ENCODE assay signal across 8 cellular contexts in genomic region chr10:59625842-59626522, GRCh38.
A peak's percentile ranks its signal among the peaks of the same experiment; 100 is the strongest.
DNase-seq lines count a peak whose midpoint lies in the region; ATAC-seq and TF ChIP-seq lines count a peak whose summit lies in the region.

No MANE protein-coding gene starts in this region.

- intact Hi-C loops in tibial artery (cut with DNase I; ENCODE audit: low total_unique reads) = loop anchor here (5.0 to 10.0 kb wide), 3 partner anchors 209 to 589 kb away; no protein-coding TSS in a partner anchor

- no peak overlapping the region for H3K27ac ChIP-seq in tibial artery

- no peaks in the 10 kb centered on the region for H3K9me3 ChIP-seq in tibial artery

- H3K4me3 ChIP-seq in epithelial cell of esophagus (ENCODE audit: low read length) (no peak overlapping the region), tibial artery (no peak overlapping the region)

- DNase-seq in COR-L47 (lab: John Stamatoyannopoulos, UW) = peak; percentile 59
- peak; percentile 81 for DNase-seq in NCI-H2227 (lab: John Stamatoyannopoulos, UW; ENCODE audit: unreplicated experiment)
- peak; percentile 4 to 51 for DNase-seq in activated CD4-positive, alpha-beta T cell treated with anti-CD3 and anti-CD28 coated beads, Interleukin-2, amount 50 U/mL, for 24 hours (ENCODE audit: low read depth in 1 of 2, low spot score in 1 of 2)
- peak; percentile 77 for DNase-seq in epithelial cell of esophagus (ENCODE audit: low read depth)
- peak; percentile 78 for DNase-seq in middle frontal gyrus (ENCODE audit: extremely low spot score, low spot score)
- no peak for DNase-seq in tibial artery

- no peaks in the 10 kb centered on the region for H3K36me3 ChIP-seq in tibial artery

- peak; percentile 97 for ATAC-seq in GM19035 (IDR thresholded peaks at IDR 0.05; ENCODE audit: unreplicated experiment)
- ATAC-seq in HG03139 (IDR thresholded peaks at IDR 0.05; ENCODE audit: unreplicated experiment) = peak; percentile 93

- peak; percentile 80 for TF ChIP-seq CTCF in epithelial cell of esophagus (IDR thresholded peaks at IDR 0.05; ENCODE audit: insufficient read depth, low read depth, low read length, missing control alignments)
- TF ChIP-seq CTCF in tibial artery (IDR thresholded peaks at IDR 0.05) = peak; percentile 68 to 88

- no peaks in the 10 kb centered on the region for H3K27me3 ChIP-seq in tibial artery

- H3K4me1 ChIP-seq in tibial artery = no peaks in the 10 kb centered on the region

Comparison
In these comparisons a context has a peak if more than half of its experiments do, and no peak if none do; other contexts are left out.
1. DNase-seq: peak in COR-L47 (single experiment), NCI-H2227 (single experiment), activated CD4-positive, alpha-beta T cell treated with anti-CD3 and anti-CD28 coated beads, Interleukin-2, amount 50 U/mL, for 24 hours (2 of 2), epithelial cell of esophagus (single experiment) and middle frontal gyrus (single experiment); none in tibial artery (0 of 2).